Comparison of ENCODE assay signal across 1 cellular context in genomic region chr2:45674035-45674791, GRCh38.
TF ChIP-seq lines count a peak whose summit lies in the region.

No MANE protein-coding gene starts in this region.

TF ChIP-seq in HepG2, 621 proteins besides CTCF, POLR2A, EP300 and RAD21:
- TF ChIP-seq E2F5 (CRISPR knock-in tag; conservative IDR thresholded peaks at IDR 0.05) = no peak
- TF ChIP-seq ZNF652 (CRISPR knock-in tag; IDR thresholded peaks at IDR 0.05; ENCODE audit: borderline replicate concordance, low read depth) = no peak
- TF ChIP-seq ZNF431 (CRISPR knock-in tag; IDR thresholded peaks at IDR 0.05; ENCODE audit: borderline replicate concordance, low read depth) = no peak
- no peak for TF ChIP-seq ZNF850 (CRISPR knock-in tag; conservative IDR thresholded peaks at IDR 0.05)
- no peak for TF ChIP-seq ATF3 (CRISPR knock-in tag; IDR thresholded peaks at IDR 0.05)
- no peak for TF ChIP-seq ZNF598 (CRISPR knock-in tag; IDR thresholded peaks at IDR 0.05; ENCODE audit: borderline replicate concordance)
- TF ChIP-seq ZNF513 (CRISPR knock-in tag; conservative IDR thresholded peaks at IDR 0.05) = no peak
